ENCODE assay signal across 8 cellular contexts in genomic region chr6:99602519-99603420, GRCh38. TPM values are rescaled to one million over a fixed set of nuclear protein-coding genes. Genes with fewer than 3 reads are reported as not detected.
DNase-seq lines count a peak whose midpoint lies in the region; ATAC-seq and TF ChIP-seq lines count a peak whose summit lies in the region.

No MANE protein-coding gene starts in this region.

- ATAC-seq in stimulated activated naive B cell treated with anti-CD40 and anti-IgM and Interleukin-4, amounts not matched to agents 10 μg/mL and 1 μg/mL and 100 μg/mL, for 72 hours (replicated peaks) = no peak

- TF ChIP-seq CTCF in glutamatergic neuron (IDR thresholded peaks at IDR 0.05; ENCODE audit: partially characterized antibody, unreplicated experiment) = no peak

- peak overlapping the region; percentile 41 for H3K27ac Mint-ChIP-seq in T-helper 1 cell treated with Interleukin-12 subunit alpha and Interleukin-12 subunit beta and Interleukin-4 antibody, amounts not matched to agents 30 μg/mL and 1 μg/mL, for 36 hours
- H3K27ac Mint-ChIP-seq in glutamatergic neuron (ENCODE audit: unreplicated experiment) = peak overlapping the region; percentile 25
- H3K27ac Mint-ChIP-seq in stimulated activated naive B cell treated with anti-CD40 and anti-IgM and Interleukin-4, amounts not matched to agents 10 μg/mL and 1 μg/mL and 100 μg/mL, for 72 hours = peak overlapping the region; percentile 56

- peaks cover 93% of the 10 kb centered on the region for H3K27me3 Mint-ChIP-seq in T-helper 1 cell treated with Interleukin-12 subunit alpha and Interleukin-12 subunit beta and Interleukin-4 antibody, amounts not matched to agents 30 μg/mL and 1 μg/mL, for 36 hours (ENCODE audit: low read depth)
- H3K27me3 Mint-ChIP-seq in glutamatergic neuron (ENCODE audit: unreplicated experiment) = peaks cover 24% of the 10 kb centered on the region
- H3K27me3 Mint-ChIP-seq in stimulated activated naive B cell treated with anti-CD40 and anti-IgM and Interleukin-4, amounts not matched to agents 10 μg/mL and 1 μg/mL and 100 μg/mL, for 72 hours = peaks cover 59 to 76% of the 10 kb centered on the region in 2 donors

- no peak for DNase-seq in T-helper 1 cell
- peak; percentile 11 to 50 for DNase-seq in NCI-H526 (lab: John Stamatoyannopoulos, UW)
- peak; percentile 69 for DNase-seq in glutamatergic neuron
- DNase-seq in stimulated activated naive B cell treated with anti-CD40 and anti-IgM and Interleukin-4, amounts not matched to agents 10 μg/mL and 1 μg/mL and 100 μg/mL, for 72 hours = no peak
- DNase-seq in SKM-1 (lab: John Stamatoyannopoulos, UW; ENCODE audit: unreplicated experiment) = no peak
- DNase-seq in COLO829 (ENCODE audit: low spot score) = no peak
- no peak for DNase-seq in cerebellar cortex (ENCODE audit: low spot score)

- H3K4me3 Mint-ChIP-seq in T-helper 1 cell treated with Interleukin-12 subunit alpha and Interleukin-12 subunit beta and Interleukin-4 antibody, amounts not matched to agents 30 μg/mL and 1 μg/mL, for 36 hours = peak overlapping the region; percentile 57
- H3K4me3 Mint-ChIP-seq in glutamatergic neuron (ENCODE audit: unreplicated experiment) = peak overlapping the region; percentile 79
- H3K4me3 Mint-ChIP-seq in stimulated activated naive B cell treated with anti-CD40 and anti-IgM and Interleukin-4, amounts not matched to agents 10 μg/mL and 1 μg/mL and 100 μg/mL, for 72 hours = peak overlapping the region; percentile 65 to 66

- H3K36me3 Mint-ChIP-seq in T-helper 1 cell treated with Interleukin-12 subunit alpha and Interleukin-12 subunit beta and Interleukin-4 antibody, amounts not matched to agents 30 μg/mL and 1 μg/mL, for 36 hours (ENCODE audit: low read depth) = peaks cover 5% of the 10 kb centered on the region
- H3K36me3 Mint-ChIP-seq in glutamatergic neuron (ENCODE audit: unreplicated experiment) = peaks cover 4% of the 10 kb centered on the region
- H3K36me3 Mint-ChIP-seq in stimulated activated naive B cell treated with anti-CD40 and anti-IgM and Interleukin-4, amounts not matched to agents 10 μg/mL and 1 μg/mL and 100 μg/mL, for 72 hours = peaks cover 0 to 4% of the 10 kb centered on the region in 2 donors

- peaks cover 4% of the 10 kb centered on the region for H3K9me3 Mint-ChIP-seq in T-helper 1 cell treated with Interleukin-12 subunit alpha and Interleukin-12 subunit beta and Interleukin-4 antibody, amounts not matched to agents 30 μg/mL and 1 μg/mL, for 36 hours
- H3K9me3 Mint-ChIP-seq in glutamatergic neuron (ENCODE audit: unreplicated experiment) = peaks cover 12% of the 10 kb centered on the region
- no peaks in the 10 kb centered on the region for H3K9me3 Mint-ChIP-seq in stimulated activated naive B cell treated with anti-CD40 and anti-IgM and Interleukin-4, amounts not matched to agents 10 μg/mL and 1 μg/mL and 100 μg/mL, for 72 hours

- H3K4me1 Mint-ChIP-seq in T-helper 1 cell treated with Interleukin-12 subunit alpha and Interleukin-12 subunit beta and Interleukin-4 antibody, amounts not matched to agents 30 μg/mL and 1 μg/mL, for 36 hours (ENCODE audit: low read depth) = peaks cover 14% of the 10 kb centered on the region
- peaks cover 19% of the 10 kb centered on the region for H3K4me1 Mint-ChIP-seq in glutamatergic neuron (ENCODE audit: low read depth, unreplicated experiment)
- H3K4me1 Mint-ChIP-seq in stimulated activated naive B cell treated with anti-CD40 and anti-IgM and Interleukin-4, amounts not matched to agents 10 μg/mL and 1 μg/mL and 100 μg/mL, for 72 hours = peaks cover 17 to 43% of the 10 kb centered on the region in 2 donors

RNA-seq across cellular contexts. Expression of gene PRDM13, which starts 3.9 kb away (rescaled TPM):
- total RNA-seq in glutamatergic neuron (ENCODE audit: unreplicated experiment) = 13.9 TPM

RNA-seq across cellular contexts. Expression of gene CCNC, which starts 34.3 kb away (rescaled TPM):
- total RNA-seq in glutamatergic neuron (ENCODE audit: unreplicated experiment) = 49.3 TPM

Comparison
In these comparisons a context has a peak if more than half of its experiments do, and no peak if none do; other contexts are left out.
1. DNase-seq: peak in NCI-H526 (2 of 2) and glutamatergic neuron (single experiment); none in T-helper 1 cell (0 of 5), stimulated activated naive B cell treated with anti-CD40 and anti-IgM and Interleukin-4, amounts not matched to agents 10 μg/mL and 1 μg/mL and 100 μg/mL, for 72 hours (single experiment), SKM-1 (single experiment), COLO829 (single experiment) and cerebellar cortex (single experiment).
2. Peak in every context shown above with its lines, with median percentiles within 50 percentile points of each other: H3K27ac Mint-ChIP-seq and H3K4me3 Mint-ChIP-seq.